Comparison of ENCODE assay signal across 5 cellular contexts in the genomic region with DNA sequence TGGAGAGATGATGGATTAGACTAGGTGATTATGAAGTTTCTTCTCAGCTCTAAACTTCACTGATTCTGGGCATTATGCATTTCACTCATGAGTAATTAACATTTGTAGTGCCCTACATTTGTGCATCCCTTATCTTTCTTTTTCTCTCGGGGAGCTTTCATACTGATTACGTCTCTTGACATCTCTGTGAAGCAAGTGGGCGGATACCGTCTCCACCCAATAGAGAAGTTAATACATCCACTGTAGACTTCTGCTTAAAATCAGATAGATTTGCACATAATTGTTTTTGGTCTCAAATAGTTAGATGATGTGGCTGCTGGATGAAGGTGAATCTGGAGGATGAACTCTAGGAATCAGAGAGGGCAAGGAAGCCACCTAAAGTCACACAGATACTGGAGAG.
"Had no signal": no experiment of that assay in that cellular context is flagged by ENCODE, and none has a peak within 500 bp of the region (broad histone marks: within the 10 kb centered on the region; RNA-seq: fewer than 3 reads in every experiment).

No MANE protein-coding gene starts in this region.

- DNase-seq: IMR-90, KBM-7, KG1 had no signal

- ATAC-seq: HepG2, K562 had no signal
